ENCODE assay signal across 8 cellular contexts in the genomic region with DNA sequence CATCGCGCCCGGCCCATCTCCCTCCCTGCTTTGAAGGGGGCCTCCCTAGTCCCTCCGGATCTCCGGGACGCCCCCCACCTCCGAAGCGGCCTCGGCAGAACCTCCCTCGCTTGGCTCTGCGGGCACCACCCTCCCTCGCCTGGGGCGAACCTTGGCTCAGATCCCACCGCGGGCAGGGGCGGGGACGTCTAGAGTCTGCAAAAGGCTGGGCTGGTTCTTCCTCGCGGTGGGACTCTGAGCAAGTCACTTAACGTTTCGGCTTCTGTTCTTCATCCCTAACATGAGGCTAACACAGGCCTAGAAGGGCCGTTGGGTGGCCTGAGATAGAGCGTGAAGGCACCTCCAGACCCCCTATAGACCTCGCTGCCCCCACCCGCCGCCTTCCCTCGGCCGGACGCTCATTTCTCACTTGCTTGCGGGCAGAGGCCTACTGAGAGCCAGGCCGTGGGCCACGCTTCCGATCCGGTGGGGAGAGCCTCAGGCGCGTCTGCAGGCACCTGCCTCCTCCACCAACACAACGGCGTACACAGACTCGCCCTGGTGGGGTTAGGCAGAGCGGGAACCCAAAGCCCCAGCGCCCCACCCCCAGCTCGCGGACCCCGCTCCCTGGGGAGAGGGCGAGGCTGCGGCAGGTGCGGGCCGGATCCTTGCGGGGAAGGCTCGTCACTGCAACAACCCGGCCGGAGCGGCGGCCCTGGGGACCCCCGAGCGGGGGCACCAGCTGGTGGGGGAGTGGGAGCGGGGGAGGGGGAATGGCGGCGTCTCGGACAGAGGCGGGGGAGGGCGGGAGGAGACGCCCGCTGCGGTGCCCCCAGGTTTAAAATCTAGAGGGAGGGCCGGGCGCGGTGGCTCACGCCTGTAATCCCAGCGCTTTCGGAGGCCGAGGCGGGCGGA. TPM values are rescaled to one million over a fixed set of nuclear protein-coding genes. Genes with fewer than 3 reads are reported as not detected.
DNase-seq lines count a peak whose midpoint lies in the region; ATAC-seq and TF ChIP-seq lines count a peak whose summit lies in the region.

No MANE protein-coding gene starts in this region.

- H3K9me3 ChIP-seq in HUES48 (ENCODE audit: control insufficient read depth, insufficient read depth, low read length) (no peaks in the 10 kb centered on the region), lower lobe of right lung (no peaks in the 10 kb centered on the region)

- ATAC-seq in lower lobe of right lung: peak; percentile 58 to 63
- ATAC-seq in HG02840 (IDR thresholded peaks at IDR 0.05; ENCODE audit: low FRiP score, unreplicated experiment): no peak

- TF ChIP-seq CTCF in AG09309 (IDR thresholded peaks at IDR 0.05; ENCODE audit: control insufficient read depth, insufficient read depth, low read depth, low read length, missing control alignments): no peak
- TF ChIP-seq CTCF in choroid plexus epithelial cell (conservative IDR thresholded peaks at IDR 0.05; ENCODE audit: low read depth, low read length): no peak
- TF ChIP-seq CTCF in lower lobe of right lung (IDR thresholded peaks at IDR 0.05): no peak

- H3K9ac ChIP-seq in HUES48 (ENCODE audit: low read depth, low read length): no peak overlapping the region; the same call in 1 of the 2 replicates

- H3K4me3 ChIP-seq in AG09309 (ENCODE audit: control insufficient read depth, low read depth, low read length) (peak overlapping the region; percentile 0; the same call in 1 of the 2 replicates), HUES48 (ENCODE audit: low read depth, low read length) (peak overlapping the region; percentile 69), choroid plexus epithelial cell (ENCODE audit: low read depth, low read length) (peak overlapping the region; percentile 17), lower lobe of right lung (peak overlapping the region; percentile 61)

- intact Hi-C loops in lower lobe of right lung (cut with DNase I): no loop called here

- H3K27ac ChIP-seq in HUES48 (ENCODE audit: low read depth, low read length) (peak overlapping the region; percentile 68), lower lobe of right lung (peak overlapping the region; percentile 95)

- H3K4me1 ChIP-seq in HUES48 (ENCODE audit: control insufficient read depth, insufficient read depth, low read length) (peaks cover 8% of the 10 kb centered on the region; the same call in 1 of the 2 replicates), lower lobe of right lung (peaks cover 57% of the 10 kb centered on the region)

- no peak for DNase-seq in AG09309 (ENCODE audit: low read depth)
- peak; percentile 65 for DNase-seq in activated CD4-positive, alpha-beta T cell treated with anti-CD3 and anti-CD28 coated beads for 1 hour
- peak; percentile 40 for DNase-seq in choroid plexus epithelial cell (ENCODE audit: low read depth)
- DNase-seq in lower lobe of right lung: peak; percentile 90
- DNase-seq in stimulated activated CD4-positive, alpha-beta T cell treated with anti-CD3 and anti-CD28 coated beads, TNF-alpha, amount 100 ng/mL, for 48 hours (ENCODE audit: low read depth in 3 of 3): peak; percentile 44 to 66 (median 61)
- no peak for DNase-seq in KG1 (lab: John Stamatoyannopoulos, UW)

- peaks cover 8% of the 10 kb centered on the region for H3K36me3 ChIP-seq in HUES48 (ENCODE audit: control insufficient read depth, insufficient read depth, low read length)
- peaks cover 19% of the 10 kb centered on the region for H3K36me3 ChIP-seq in lower lobe of right lung

- H3K27me3 ChIP-seq in HUES48 (ENCODE audit: control insufficient read depth, insufficient read depth, low read length) (peaks cover 3% of the 10 kb centered on the region), lower lobe of right lung (ENCODE audit: low read depth) (no peaks in the 10 kb centered on the region)

RNA-seq across cellular contexts. Expression of gene MYO1C, which starts 5.4 kb away (rescaled TPM):
- 213 TPM for total RNA-seq in lower lobe of right lung

RNA-seq across cellular contexts. Expression of gene INPP5K, which starts 29.4 kb away (rescaled TPM):
- total RNA-seq in lower lobe of right lung: 57.9 TPM

RNA-seq across cellular contexts. Expression of gene CRK, which starts 31.0 kb away (rescaled TPM):
- total RNA-seq in lower lobe of right lung: 66.2 TPM

Comparison
In these comparisons a context has a peak if more than half of its experiments do, and no peak if none do; other contexts are left out.
1. DNase-seq: peak in activated CD4-positive, alpha-beta T cell treated with anti-CD3 and anti-CD28 coated beads for 1 hour (single experiment), choroid plexus epithelial cell (single experiment), lower lobe of right lung (single experiment) and stimulated activated CD4-positive, alpha-beta T cell treated with anti-CD3 and anti-CD28 coated beads, TNF-alpha, amount 100 ng/mL, for 48 hours (3 of 3); none in AG09309 (single experiment) and KG1 (single experiment).
2. H3K4me3 ChIP-seq: peak in every context shown above with its lines; median percentile 69 in HUES48; 61 in lower lobe of right lung; 17 in choroid plexus epithelial cell; 0 in AG09309.